33 cellular contexts compared by ENCODE assay signal in the genomic region with DNA sequence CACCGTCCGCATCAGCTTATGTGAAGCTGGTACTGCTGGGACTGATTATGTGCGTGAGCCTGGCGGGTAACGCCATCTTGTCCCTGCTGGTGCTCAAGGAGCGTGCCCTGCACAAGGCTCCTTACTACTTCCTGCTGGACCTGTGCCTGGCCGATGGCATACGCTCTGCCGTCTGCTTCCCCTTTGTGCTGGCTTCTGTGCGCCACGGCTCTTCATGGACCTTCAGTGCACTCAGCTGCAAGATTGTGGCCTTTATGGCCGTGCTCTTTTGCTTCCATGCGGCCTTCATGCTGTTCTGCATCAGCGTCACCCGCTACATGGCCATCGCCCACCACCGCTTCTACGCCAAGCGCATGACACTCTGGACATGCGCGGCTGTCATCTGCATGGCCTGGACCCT. TPM values are rescaled to one million over a fixed set of nuclear protein-coding genes. Genes with fewer than 3 reads are reported as not detected.
"Had no signal": no experiment of that assay in that cellular context is flagged by ENCODE, and none has a peak within 500 bp of the region (broad histone marks: within the 10 kb centered on the region; RNA-seq: fewer than 3 reads in every experiment).

No MANE protein-coding gene starts in this region.

- H3K36me3 Mint-ChIP-seq: activated naive CD8-positive, alpha-beta T cell treated with anti-CD3 and anti-CD28 coated beads for 36 hours; brain; WTC11 had no signal

- H3K27ac ChIP-seq: adrenal gland, cardiac muscle cell, WERI-Rb-1 had no signal

- DNase-seq: activated CD4-positive, alpha-beta memory T cell treated with anti-CD3 and anti-CD28 coated beads, Interleukin-2, amount 10 ng/mL, durations not matched to agents 7 days and 5 days; activated CD4-positive, alpha-beta T cell treated with anti-CD3 and anti-CD28 coated beads for 4 hours; activated CD4-positive, alpha-beta T cell treated with anti-CD3 and anti-CD28 coated beads, Interleukin-2, amount 10 ng/mL, durations not matched to agents 7 days and 5 days; activated CD4-positive, alpha-beta T cell treated with anti-CD3 and anti-CD28 coated beads, Interleukin-2, amount 50 U/mL, for 48 hours; activated CD4-positive, CD25-positive, alpha-beta regulatory T cell; activated CD8-positive, alpha-beta memory T cell treated with anti-CD3 and anti-CD28 coated beads, Interleukin-2, amount 50 U/mL, for 48 hours; activated CD8-positive, alpha-beta T cell treated with anti-CD3 and anti-CD28 coated beads, Interleukin-2, amount 10 ng/mL, durations not matched to agents 7 days and 5 days; activated effector memory CD4-positive, alpha-beta T cell treated with Interleukin-2 at 50 U/mL for 16 hours; activated gamma-delta T cell treated with Interleukin-2 at 50 U/mL for 16 hours; activated naive CD4-positive, alpha-beta T cell; activated naive CD4-positive, alpha-beta T cell treated with anti-CD3 and anti-CD28 coated beads for 36 hours; activated naive CD4-positive, alpha-beta T cell treated with anti-CD3 and anti-CD28 coated beads, Interleukin-2, amount 50 U/mL, for 16 hours; activated naive CD8-positive, alpha-beta T cell treated with anti-CD3 and anti-CD28 coated beads for 36 hours; activated T-cell treated with anti-CD3 and anti-CD28 coated beads, Interleukin-2, amount 50 U/mL, for 24 hours; activated T-cell treated with anti-CD3 and anti-CD28 coated beads, Interleukin-2, amount 50 U/mL, for 48 hours; amniotic stem cell; aorta; SW 1271; T-helper 1 cell; T-helper 2 cell; T-helper 9 cell; WERI-Rb-1 had no signal

- H3K27ac Mint-ChIP-seq: activated CD4-positive, alpha-beta memory T cell treated with anti-CD3 and anti-CD28 coated beads, Interleukin-2, amount 10 ng/mL, durations not matched to agents 7 days and 5 days; activated CD4-positive, alpha-beta T cell treated with anti-CD3 and anti-CD28 coated beads, Interleukin-2, amount 10 ng/mL, durations not matched to agents 7 days and 5 days; activated CD8-positive, alpha-beta T cell treated with anti-CD3 and anti-CD28 coated beads, Interleukin-2, amount 10 ng/mL, durations not matched to agents 7 days and 5 days; activated naive CD4-positive, alpha-beta T cell treated with anti-CD3 and anti-CD28 coated beads for 36 hours; activated naive CD4-positive, alpha-beta T cell treated with anti-CD3 and anti-CD28 coated beads, Interleukin-2, amount 50 U/mL, for 72 hours; activated naive CD8-positive, alpha-beta T cell treated with anti-CD3 and anti-CD28 coated beads for 36 hours; activated T-cell treated with anti-CD3 and anti-CD28 coated beads, Interleukin-2, amount 50 U/mL, for 24 hours; T-helper 2 cell treated with Interferon-gamma antibody and Interleukin-4, amounts not matched to agents 5 μg/mL and 100 μg/mL, for 36 hours had no signal

- H3K36me3 ChIP-seq: adrenal gland, cardiac muscle cell, WERI-Rb-1 had no signal

- H3K4me3 Mint-ChIP-seq: activated CD4-positive, alpha-beta memory T cell treated with anti-CD3 and anti-CD28 coated beads, Interleukin-2, amount 10 ng/mL, durations not matched to agents 7 days and 5 days; activated CD4-positive, alpha-beta T cell treated with anti-CD3 and anti-CD28 coated beads, Interleukin-2, amount 10 ng/mL, durations not matched to agents 7 days and 5 days; activated CD8-positive, alpha-beta T cell treated with anti-CD3 and anti-CD28 coated beads, Interleukin-2, amount 10 ng/mL, durations not matched to agents 7 days and 5 days; activated naive CD4-positive, alpha-beta T cell treated with anti-CD3 and anti-CD28 coated beads for 36 hours; activated naive CD8-positive, alpha-beta T cell treated with anti-CD3 and anti-CD28 coated beads for 36 hours; activated T-cell treated with anti-CD3 and anti-CD28 coated beads, Interleukin-2, amount 50 U/mL, for 24 hours; brain; central memory CD8-positive, alpha-beta T cell; T-helper 1 cell treated with Interleukin-12 subunit alpha and Interleukin-12 subunit beta and Interleukin-4 antibody, amounts not matched to agents 30 μg/mL and 1 μg/mL, for 36 hours; T-helper 2 cell treated with Interferon-gamma antibody and Interleukin-4, amounts not matched to agents 5 μg/mL and 100 μg/mL, for 36 hours; WTC11 had no signal

- H3K4me3 ChIP-seq: adrenal gland, cardiac muscle cell had no signal

- H3K27me3 ChIP-seq: adrenal gland, cardiac muscle cell had no signal

- H3K27me3 Mint-ChIP-seq: activated CD4-positive, alpha-beta memory T cell treated with anti-CD3 and anti-CD28 coated beads, Interleukin-2, amount 10 ng/mL, durations not matched to agents 7 days and 5 days; activated CD4-positive, alpha-beta T cell treated with anti-CD3 and anti-CD28 coated beads, Interleukin-2, amount 10 ng/mL, durations not matched to agents 7 days and 5 days; activated naive CD8-positive, alpha-beta T cell treated with anti-CD3 and anti-CD28 coated beads for 36 hours; central memory CD8-positive, alpha-beta T cell had no signal

- FAIRE-seq: bronchial epithelial cell had no signal

- ATAC-seq: activated CD4-positive, CD25-positive, alpha-beta regulatory T cell treated with anti-CD3 and anti-CD28 coated beads, Interleukin-2, amount 50 U/mL, for 24 hours; activated CD8-positive, alpha-beta T cell treated with anti-CD3 and anti-CD28 coated beads, Interleukin-2, amount 10 ng/mL, durations not matched to agents 7 days and 5 days; WTC11 had no signal

- H3K9me3 ChIP-seq: adrenal gland had no signal

- H3K9me3 Mint-ChIP-seq: activated CD4-positive, alpha-beta memory T cell treated with anti-CD3 and anti-CD28 coated beads, Interleukin-2, amount 10 ng/mL, durations not matched to agents 7 days and 5 days; activated CD4-positive, alpha-beta T cell treated with anti-CD3 and anti-CD28 coated beads, Interleukin-2, amount 10 ng/mL, durations not matched to agents 7 days and 5 days; activated naive CD4-positive, alpha-beta T cell treated with anti-CD3 and anti-CD28 coated beads for 36 hours; activated naive CD4-positive, alpha-beta T cell treated with anti-CD3 and anti-CD28 coated beads, Interleukin-2, amount 50 U/mL, for 72 hours; activated naive CD8-positive, alpha-beta T cell treated with anti-CD3 and anti-CD28 coated beads for 36 hours; activated T-cell treated with anti-CD3 and anti-CD28 coated beads, Interleukin-2, amount 50 U/mL, for 24 hours; activated T-helper 2 cell treated with anti-CD3 and anti-CD28 coated beads, Interferon-gamma antibody, Interleukin-2, Interleukin-4, amounts not matched to agents 10 μg/mL and 5 μg/mL and 100 μg/mL, durations not matched to agents 14 hours and 24 hours and 36 hours; central memory CD8-positive, alpha-beta T cell; T-helper 1 cell treated with Interleukin-12 subunit alpha and Interleukin-12 subunit beta and Interleukin-4 antibody, amounts not matched to agents 30 μg/mL and 1 μg/mL, for 36 hours; T-helper 2 cell treated with Interferon-gamma antibody and Interleukin-4, amounts not matched to agents 5 μg/mL and 100 μg/mL, for 36 hours; WTC11 had no signal

RNA-seq across cellular contexts. Expression of gene GPR173, which starts 28.1 kb away (rescaled TPM):
- total RNA-seq: activated CD4-positive, alpha-beta memory T cell treated with anti-CD3 and anti-CD28 coated beads, Interleukin-2, amount 10 ng/mL, durations not matched to agents 7 days and 5 days; activated CD4-positive, alpha-beta T cell treated with anti-CD3 and anti-CD28 coated beads, Interleukin-2, amount 10 ng/mL, durations not matched to agents 7 days and 5 days; activated CD8-positive, alpha-beta T cell treated with anti-CD3 and anti-CD28 coated beads, Interleukin-2, amount 10 ng/mL, durations not matched to agents 7 days and 5 days; activated T-helper 2 cell treated with anti-CD3 and anti-CD28 coated beads, Interferon-gamma antibody, Interleukin-2, Interleukin-4, amounts not matched to agents 10 μg/mL and 5 μg/mL and 100 μg/mL, durations not matched to agents 14 hours and 24 hours and 36 hours; bronchial epithelial cell had no signal
